Comparison of ENCODE assay signal across 1 cellular context in the genomic region with DNA sequence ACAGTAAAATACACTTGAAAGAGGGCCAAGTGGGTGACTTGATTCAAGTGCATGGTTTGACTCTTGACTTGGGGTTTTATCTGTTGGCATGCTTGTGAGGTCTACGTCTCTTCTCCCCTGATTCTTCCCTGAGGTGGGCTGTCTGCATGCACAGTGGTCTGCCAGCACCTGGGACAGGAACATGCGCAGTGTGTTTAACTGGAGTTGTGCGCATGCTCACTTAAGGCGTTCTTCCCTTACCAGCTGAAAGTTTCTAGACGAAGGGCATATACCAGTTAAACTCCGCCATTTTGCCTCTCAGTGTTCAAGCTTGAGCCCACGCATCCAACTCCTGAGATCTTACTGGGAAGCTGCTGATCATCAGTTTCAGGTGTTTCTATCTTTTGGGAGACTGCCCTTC.
TF ChIP-seq lines count a peak whose summit lies in the region.

No MANE protein-coding gene starts in this region.

TF ChIP-seq in K562, 482 proteins besides CTCF, POLR2A, EP300 and RAD21:
- TF ChIP-seq NRF1 (conservative IDR thresholded peaks at IDR 0.05 in 1 of 2, IDR thresholded peaks at IDR 0.05 in 1 of 2) (peak; percentile 72 to 78), SAP30 (IDR thresholded peaks at IDR 0.05; ENCODE audit: borderline replicate concordance, insufficient read depth, low read depth, low read length, poor library complexity, severe bottlenecking) (no peak)
